In the genomic region with DNA sequence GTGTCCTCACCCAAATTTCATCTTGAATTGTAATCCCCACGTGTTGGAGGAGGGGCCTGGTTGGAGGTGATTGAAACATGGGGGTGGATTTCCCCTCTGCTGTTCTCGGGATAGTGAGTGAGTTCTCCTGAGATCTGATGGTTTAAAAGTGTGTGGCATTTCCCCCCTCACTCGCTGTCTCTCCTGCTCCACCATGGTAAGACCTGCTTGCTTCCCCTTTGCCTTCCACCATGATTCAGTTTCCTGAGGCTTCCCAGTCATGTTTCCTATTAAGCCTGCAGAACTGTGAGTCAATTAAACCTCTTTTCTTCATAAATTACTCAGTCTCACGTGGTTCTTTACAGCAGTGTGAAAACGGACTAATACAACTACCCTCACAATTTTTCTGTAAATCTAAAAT, we compare ENCODE assay signal across 18 cellular contexts.
"Had no signal": no experiment of that assay in that cellular context is flagged by ENCODE, and none has a peak within 500 bp of the region (broad histone marks: within the 10 kb centered on the region; RNA-seq: fewer than 3 reads in every experiment).

No MANE protein-coding gene starts in this region.

- H3K4me3 ChIP-seq: body of pancreas, gastroesophageal sphincter, upper lobe of right lung had no signal

- H3K36me3 ChIP-seq: gastroesophageal sphincter, upper lobe of right lung had no signal

- H3K4me1 ChIP-seq: body of pancreas, upper lobe of right lung had no signal

- H3K4me1 Mint-ChIP-seq: immature natural killer cell had no signal

- ATAC-seq: body of pancreas; gastroesophageal sphincter; left ventricle myocardium superior; SK-N-SH treated with all-trans-retinoic acid at 6 μM for 48 hours; stimulated activated memory B cell treated with anti-CD40 and anti-IgM and Interleukin-4, amounts not matched to agents 10 μg/mL and 1 μg/mL and 100 μg/mL, for 72 hours; T-cell; upper lobe of right lung; WTC11 had no signal

- H3K9me3 Mint-ChIP-seq: activated CD4-positive, alpha-beta T cell treated with anti-CD3 and anti-CD28 coated beads, Interleukin-2, amount 10 ng/mL, durations not matched to agents 7 days and 5 days; activated naive CD8-positive, alpha-beta T cell treated with anti-CD3 and anti-CD28 coated beads, Interleukin-2, amount 10 ng/mL, durations not matched to agents 7 days and 5 days; immature natural killer cell; stimulated activated memory B cell treated with anti-CD40 and anti-IgM and Interleukin-4, amounts not matched to agents 10 μg/mL and 1 μg/mL and 100 μg/mL, for 72 hours; T-cell had no signal

- H3K27me3 ChIP-seq: body of pancreas, gastroesophageal sphincter, upper lobe of right lung had no signal

- H3K4me3 Mint-ChIP-seq: activated CD4-positive, alpha-beta T cell treated with anti-CD3 and anti-CD28 coated beads, Interleukin-2, amount 10 ng/mL, durations not matched to agents 7 days and 5 days; activated naive CD8-positive, alpha-beta T cell treated with anti-CD3 and anti-CD28 coated beads, Interleukin-2, amount 10 ng/mL, durations not matched to agents 7 days and 5 days; immature natural killer cell; stimulated activated memory B cell treated with anti-CD40 and anti-IgM and Interleukin-4, amounts not matched to agents 10 μg/mL and 1 μg/mL and 100 μg/mL, for 72 hours; T-cell; WTC11 had no signal

- DNase-seq: activated CD4-positive, alpha-beta T cell treated with anti-CD3 and anti-CD28 coated beads, Interleukin-2, amount 10 ng/mL, durations not matched to agents 7 days and 5 days; activated effector memory CD4-positive, alpha-beta T cell treated with anti-CD3 and anti-CD28 coated beads, Interleukin-2, amount 50 U/mL, for 16 hours; activated naive CD8-positive, alpha-beta T cell treated with anti-CD3 and anti-CD28 coated beads, Interleukin-2, amount 10 ng/mL, durations not matched to agents 7 days and 5 days; body of pancreas; central memory CD4-positive, alpha-beta T cell; immature natural killer cell; kidney glomerular epithelial cell; left ventricle myocardium superior; occipital lobe; posterior cingulate gyrus; SIG-M5; stimulated activated CD4-positive, alpha-beta T cell treated with anti-CD3 and anti-CD28 coated beads, Interleukin-2, amount 100 ng/mL, for 24 hours; T-cell; upper lobe of right lung had no signal

- H3K36me3 Mint-ChIP-seq: activated naive CD8-positive, alpha-beta T cell treated with anti-CD3 and anti-CD28 coated beads, Interleukin-2, amount 10 ng/mL, durations not matched to agents 7 days and 5 days; immature natural killer cell; stimulated activated memory B cell treated with anti-CD40 and anti-IgM and Interleukin-4, amounts not matched to agents 10 μg/mL and 1 μg/mL and 100 μg/mL, for 72 hours; T-cell had no signal

- H3K27ac Mint-ChIP-seq: activated CD4-positive, alpha-beta T cell treated with anti-CD3 and anti-CD28 coated beads, Interleukin-2, amount 10 ng/mL, durations not matched to agents 7 days and 5 days; activated naive CD8-positive, alpha-beta T cell treated with anti-CD3 and anti-CD28 coated beads, Interleukin-2, amount 10 ng/mL, durations not matched to agents 7 days and 5 days; immature natural killer cell; stimulated activated memory B cell treated with anti-CD40 and anti-IgM and Interleukin-4, amounts not matched to agents 10 μg/mL and 1 μg/mL and 100 μg/mL, for 72 hours; T-cell; WTC11 had no signal

- H3K27me3 Mint-ChIP-seq: activated CD4-positive, alpha-beta T cell treated with anti-CD3 and anti-CD28 coated beads, Interleukin-2, amount 10 ng/mL, durations not matched to agents 7 days and 5 days; stimulated activated memory B cell treated with anti-CD40 and anti-IgM and Interleukin-4, amounts not matched to agents 10 μg/mL and 1 μg/mL and 100 μg/mL, for 72 hours; T-cell had no signal

- H3K27ac ChIP-seq: body of pancreas, gastroesophageal sphincter, upper lobe of right lung had no signal
